In the genomic region with DNA sequence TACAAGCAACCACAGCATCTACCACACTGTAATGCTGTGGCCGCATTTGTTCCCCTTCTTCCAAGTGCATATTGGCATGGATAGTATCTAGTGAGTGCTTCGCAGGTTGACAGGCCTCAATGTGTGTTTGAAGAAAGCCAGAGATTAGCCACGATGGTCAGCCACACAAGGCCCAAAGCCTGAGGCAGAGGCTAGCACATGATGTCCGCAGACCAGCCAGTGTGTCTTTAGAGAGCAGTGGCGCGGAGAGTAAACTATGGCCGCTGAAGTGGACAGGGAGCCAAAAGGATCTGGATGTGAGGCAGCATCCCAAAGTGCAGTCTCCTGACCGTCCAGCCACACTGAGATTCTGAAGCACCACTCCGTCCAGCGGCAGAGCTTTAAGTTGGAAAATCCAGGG, we compare ENCODE assay signal across 1 cellular context.
TF ChIP-seq lines count a peak whose summit lies in the region.

No MANE protein-coding gene starts in this region.

TF ChIP-seq in GM23338, 12 proteins besides CTCF, POLR2A, EP300 and RAD21 (continued from another document):
- no peak for TF ChIP-seq ZNF462 (CRISPR knock-in tag; IDR thresholded peaks at IDR 0.05)
- TF ChIP-seq ETS1 (IDR thresholded peaks at IDR 0.05): no peak
- no peak for TF ChIP-seq STAT1 (IDR thresholded peaks at IDR 0.05; ENCODE audit: unreplicated experiment)
- TF ChIP-seq EZH2phosphoT487 (IDR thresholded peaks at IDR 0.05; ENCODE audit: unreplicated experiment): no peak
